Comparison of ENCODE assay signal across 9 cellular contexts in the genomic region with DNA sequence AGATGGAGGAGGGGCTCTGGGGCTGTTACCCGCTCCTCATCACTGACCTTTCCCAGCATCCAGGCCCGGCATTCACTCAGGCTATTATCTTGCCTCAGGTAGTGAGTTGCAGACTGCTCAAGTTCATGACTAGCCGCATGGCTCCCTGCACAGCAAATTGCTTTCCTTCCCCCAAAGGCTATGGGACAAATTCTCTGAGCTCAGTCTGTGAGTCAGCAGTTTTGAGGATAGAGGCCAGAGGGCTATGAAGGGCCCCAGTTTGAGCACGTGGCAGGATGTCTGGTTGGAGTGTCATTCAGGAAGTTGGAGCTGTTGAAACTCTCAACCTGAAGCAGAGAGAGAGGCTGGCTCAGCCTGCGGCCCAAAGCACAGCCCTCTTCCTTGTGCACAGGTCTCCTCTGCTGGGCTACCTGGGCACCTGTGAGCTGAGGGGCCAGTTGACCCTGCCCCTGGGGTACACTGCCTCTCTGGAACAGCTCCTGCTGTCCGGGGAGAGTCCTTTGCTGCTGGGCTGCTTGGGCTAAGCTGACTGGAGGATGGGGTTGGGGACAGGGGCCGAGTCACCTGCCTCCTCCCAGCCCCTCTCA. TPM values are rescaled to one million over a fixed set of nuclear protein-coding genes. Genes with fewer than 3 reads are reported as not detected.
A peak's percentile ranks its signal among the peaks of the same experiment; 100 is the strongest.
DNase-seq lines count a peak whose midpoint lies in the region; ATAC-seq, FAIRE-seq and TF ChIP-seq lines count a peak whose summit lies in the region.
"Had no signal": no experiment of that assay in that cellular context is flagged by ENCODE, and none has a peak within 500 bp of the region (broad histone marks: within the 10 kb centered on the region; RNA-seq: fewer than 3 reads in every experiment).

No MANE protein-coding gene starts in this region.

- SMC1A ChIA-PET in GM12878 (lab: Charles Lee; ENCODE audit: uncharacterized antibody, unreplicated experiment) = interaction anchor here (0.6 to 1.4 kb wide), 5 partner anchors 10 to 307 kb away, joined by 3 to 4 read pairs (median 3); no protein-coding TSS in a partner anchor

- TF ChIP-seq POLR2A in GM12891 (IDR thresholded peaks at IDR 0.05; ENCODE audit: low read depth, low read length) = no peak
- peak; percentile 60 for TF ChIP-seq POLR2A in GM12878 (IDR thresholded peaks at IDR 0.05; ENCODE audit: low read depth, low read length)

- peak; percentile 89 for ATAC-seq in GM12878
- no peak for ATAC-seq in HG03442 (IDR thresholded peaks at IDR 0.05; ENCODE audit: unreplicated experiment)

- TF ChIP-seq RAD21 in GM12878 (IDR thresholded peaks at IDR 0.05; ENCODE audit: insufficient read depth, low read depth, low read length) = no peak

- no peak for TF ChIP-seq CTCF in GM12878 (IDR thresholded peaks at IDR 0.05 in 2 of 3, conservative IDR thresholded peaks at IDR 0.05 in 1 of 3; ENCODE audit: control insufficient read depth in 2 of 3, extremely low read depth in 1 of 3, insufficient read depth in 1 of 3, low read depth in 3 of 3, low read length in 3 of 3)

- H3K36me3 ChIP-seq in GM12878 (ENCODE audit: control insufficient read depth in 2 of 2, insufficient read depth in 2 of 2, low read length in 1 of 2) (peaks cover 4 to 12% of the 10 kb centered on the region in 2 experiments), subcutaneous abdominal adipose tissue (ENCODE audit: control insufficient read depth in 5 of 5, insufficient read depth in 5 of 5, low read length in 5 of 5) (peaks cover 11 to 52% (median 22%) of the 10 kb centered on the region in 5 donors)

- H3K9me3 ChIP-seq in GM12878 (replicated peaks; ENCODE audit: control insufficient read depth, insufficient read depth, low read length) (no peaks in the 10 kb centered on the region), subcutaneous abdominal adipose tissue (ENCODE audit: control insufficient read depth in 5 of 5, low read length in 5 of 5) (no peaks in the 10 kb centered on the region)
- H3K9me3 ChIP-seq: tibial nerve had no signal

- H3K27ac ChIP-seq in GM12878 (ENCODE audit: control insufficient read depth, insufficient read depth) = peak overlapping the region; percentile 69
- peak overlapping the region; percentile 77 for H3K27ac ChIP-seq in subcutaneous abdominal adipose tissue (ENCODE audit: low read depth, low read length)

- intact Hi-C loops in GM12878 (cut with micrococcal nuclease; ENCODE audit: unreplicated experiment) = no loop called here

- peak overlapping the region; percentile 0 for H2AFZ ChIP-seq in GM12878 (ENCODE audit: control insufficient read depth, low read depth, low read length)

- FAIRE-seq in GM12891 (lab: Jason Lieb, UNC) (peak; percentile 47), GM12878 (lab: Jason Lieb, UNC) (peak; percentile 52)

- WGBS in GM12878 (ENCODE audit: insufficient coverage, insufficient replicate concordance, low lambda C conversion rate, missing lambda C conversion rate) = 60% methylated on average over 7 of the region's 7 CpGs

- CTCF ChIA-PET in GM12878 (lab: Yijun Ruan, JAX) = interaction anchor here (0.5 to 2.6 kb wide), 4 partner anchors 13 to 307 kb away, joined by 3 to 8 read pairs (median 6); no protein-coding TSS in a partner anchor

- no peaks in the 10 kb centered on the region for H3K27me3 ChIP-seq in GM12878 (replicated peaks in 1 of 2; ENCODE audit: control insufficient read depth in 2 of 2, insufficient read depth in 2 of 2, low read length in 1 of 2)
- H3K27me3 ChIP-seq in subcutaneous abdominal adipose tissue (ENCODE audit: control insufficient read depth in 5 of 5, insufficient read depth in 4 of 5, low read length in 5 of 5) = no peaks in the 10 kb centered on the region
- H3K27me3 ChIP-seq: tibial nerve had no signal

- in situ Hi-C loops in GM12878 (cut with MboI) = no loop called here

- POLR2A ChIA-PET in GM12878 (lab: Charles Lee) = no interaction called here

- no peaks in the 10 kb centered on the region for H3K79me2 ChIP-seq in GM12878 (ENCODE audit: control insufficient read depth, insufficient read depth, low read length)

- DNase-seq in GM12891 (ENCODE audit: insufficient read length, low spot score) (peak; percentile 44), H4 (ENCODE audit: low spot score) (peak; percentile 82), NOMO-1 treated with dmso at 0.1 percent for 144 hours (lab: John Stamatoyannopoulos, UW; ENCODE audit: unreplicated experiment) (peak; percentile 94), GM12878 (ENCODE audit: low read depth, low spot score) (peak; percentile 39), left kidney (ENCODE audit: low read depth, low spot score) (peak; percentile 56), cerebellar cortex (ENCODE audit: low spot score) (no peak)

- TF ChIP-seq EP300 in GM12878 (IDR thresholded peaks at IDR 0.05; ENCODE audit: borderline replicate concordance in 1 of 2, control insufficient read depth in 1 of 2, low read depth in 2 of 2, low read length in 2 of 2) = no peak

- no TSS peak for BruUV-seq in GM12878 (replicated peaks; lab: Mats Ljungman, UMichigan)

- no peaks in the 10 kb centered on the region for H4K20me1 ChIP-seq in GM12878 (ENCODE audit: control insufficient read depth, insufficient read depth)

- H3K4me3 ChIP-seq in GM12878 = no peak overlapping the region
- H3K4me3 ChIP-seq in subcutaneous abdominal adipose tissue (ENCODE audit: low read depth in 1 of 5, low read length in 5 of 5) = peak overlapping the region in 1 of 5 donors; percentile 13
- H3K4me3 ChIP-seq: tibial nerve had no signal

- H3K4me1 ChIP-seq in GM12878 (ENCODE audit: control insufficient read depth, insufficient read depth, low read length) (peaks cover 19% of the 10 kb centered on the region), subcutaneous abdominal adipose tissue (ENCODE audit: control insufficient read depth in 5 of 5, insufficient read depth in 5 of 5, low read length in 5 of 5) (peaks cover 20 to 75% (median 63%) of the 10 kb centered on the region in 5 donors)

- RAD21 ChIA-PET in GM12878 (lab: Charles Lee; ENCODE audit: unreplicated experiment) = interaction anchor here (0.8 to 1.3 kb wide), 2 partner anchors 16 to 307 kb away, joined by 3 read pairs; no protein-coding TSS in a partner anchor

- H3K9ac ChIP-seq in GM12878 (ENCODE audit: control insufficient read depth, insufficient read depth, low read length) (no peak overlapping the region), subcutaneous abdominal adipose tissue (ENCODE audit: low read length in 5 of 5) (peak overlapping the region in 3 of 5 donors; percentile 26 to 60 (median 39))

- H3K4me2 ChIP-seq in GM12878 (ENCODE audit: control insufficient read depth, insufficient read depth) = peak overlapping the region; percentile 1

TF ChIP-seq in GM12891, 5 proteins besides CTCF, POLR2A, EP300 and RAD21:
- TF ChIP-seq PAX5 (IDR thresholded peaks at IDR 0.05; ENCODE audit: insufficient read depth, low read length, severe bottlenecking) = no peak
- TF ChIP-seq SPI1 (IDR thresholded peaks at IDR 0.05; ENCODE audit: low read depth, low read length) = no peak
- TF ChIP-seq POU2F2 (IDR thresholded peaks at IDR 0.05; ENCODE audit: low read depth, low read length) = no peak
- no peak for TF ChIP-seq POLR2AphosphoS5 (IDR thresholded peaks at IDR 0.05; ENCODE audit: low read depth, low read length)
- TF ChIP-seq TAF1 (IDR thresholded peaks at IDR 0.05; ENCODE audit: low read depth, low read length) = no peak

TF ChIP-seq in GM12878, 131 proteins besides CTCF, POLR2A, EP300 and RAD21 (continues in another document):
- TF ChIP-seq POU2F2 (IDR thresholded peaks at IDR 0.05; ENCODE audit: borderline replicate concordance, low read depth, low read length) (no peak), MYC (IDR thresholded peaks at IDR 0.05; ENCODE audit: insufficient read depth, insufficient read length, insufficient replicate concordance, low read length, severe bottlenecking) (peak; percentile 51), NFXL1 (IDR thresholded peaks at IDR 0.05; ENCODE audit: borderline replicate concordance) (no peak), MEF2A (IDR thresholded peaks at IDR 0.05; ENCODE audit: insufficient read depth, low read depth, low read length) (no peak)
- TF ChIP-seq, protein P1, sequence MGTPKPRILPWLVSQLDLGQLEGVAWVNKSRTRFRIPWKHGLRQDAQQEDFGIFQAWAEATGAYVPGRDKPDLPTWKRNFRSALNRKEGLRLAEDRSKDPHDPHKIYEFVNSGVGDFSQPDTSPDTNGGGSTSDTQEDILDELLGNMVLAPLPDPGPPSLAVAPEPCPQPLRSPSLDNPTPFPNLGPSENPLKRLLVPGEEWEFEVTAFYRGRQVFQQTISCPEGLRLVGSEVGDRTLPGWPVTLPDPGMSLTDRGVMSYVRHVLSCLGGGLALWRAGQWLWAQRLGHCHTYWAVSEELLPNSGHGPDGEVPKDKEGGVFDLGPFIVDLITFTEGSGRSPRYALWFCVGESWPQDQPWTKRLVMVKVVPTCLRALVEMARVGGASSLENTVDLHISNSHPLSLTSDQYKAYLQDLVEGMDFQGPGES (IDR thresholded peaks at IDR 0.05) = no peak
- TF ChIP-seq, protein P2, sequence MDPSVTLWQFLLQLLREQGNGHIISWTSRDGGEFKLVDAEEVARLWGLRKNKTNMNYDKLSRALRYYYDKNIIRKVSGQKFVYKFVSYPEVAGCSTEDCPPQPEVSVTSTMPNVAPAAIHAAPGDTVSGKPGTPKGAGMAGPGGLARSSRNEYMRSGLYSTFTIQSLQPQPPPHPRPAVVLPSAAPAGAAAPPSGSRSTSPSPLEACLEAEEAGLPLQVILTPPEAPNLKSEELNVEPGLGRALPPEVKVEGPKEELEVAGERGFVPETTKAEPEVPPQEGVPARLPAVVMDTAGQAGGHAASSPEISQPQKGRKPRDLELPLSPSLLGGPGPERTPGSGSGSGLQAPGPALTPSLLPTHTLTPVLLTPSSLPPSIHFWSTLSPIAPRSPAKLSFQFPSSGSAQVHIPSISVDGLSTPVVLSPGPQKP (IDR thresholded peaks at IDR 0.05; ENCODE audit: low read depth, low read length) = no peak

RNA-seq across cellular contexts. Expression of a gene that starts 7.9 kb away (rescaled TPM):
- 48.9 TPM for polyA plus RNA-seq in GM12891 (2012; ENCODE audit: low read depth, missing spikeins)
- 50.3 and 56.6 TPM in 2 replicates for total RNA-seq in H4 (2014; rRNA removed; shearing (Covaris generic))
- 50.5 and 53.9 TPM in 2 replicates for total RNA-seq in GM12878 (2013; cell fraction: nucleolus; rRNA removed)
- total RNA-seq in GM12878 (2014; rRNA removed) (51.9 and 55.8 TPM in 2 replicates), GM12878 (2014; rRNA removed; fragmentation: Illumina TruSeq; extraction: Trizol) (39.3 and 41.1 TPM in 2 replicates), GM12878 (2021) (61.5 and 67.4 TPM in 2 replicates)
- 16.4 TPM for polyA plus RNA-seq in GM12878 (2011; ENCODE audit: low read depth)
- polyA plus RNA-seq in GM12878 (2011; rRNA removed) (22.2 and 36.3 TPM in 2 replicates), GM12878 (2014; fragmentation: Illumina TruSeq; extraction: Trizol) (45.7 and 54.8 TPM in 2 replicates), GM12878 (2014; fragmentation: Nextera tagmentation; extraction: Ambion mirVana) (100 to 1,000 TPM; 117 to 121 TPM), GM12878 (2014; rRNA removed) (53.5 and 56.5 TPM in 2 replicates), GM12878 (2016; fragmentation: Nextera tagmentation; extraction: Ambion mirVana) (10 to 100 TPM; 74.8 to 82.4 TPM)
- 43.2 and 44.7 TPM in 2 replicates for polyA plus RNA-seq in GM12878 (2011; cell fraction: cytosol; rRNA removed)
- 59.7 and 81.4 TPM in 2 replicates for polyA plus RNA-seq in GM12878 (2011; cell fraction: nucleus; rRNA removed)
- 33.7 and 38.4 TPM in 2 replicates for polyA plus RNA-seq in GM12878 (2012)
- polyA minus RNA-seq in GM12878 (2011; rRNA and poly(A)+ RNA removed) = 60.5 and 67.0 TPM in 2 replicates
- polyA minus RNA-seq in GM12878 (2011; cell fraction: cytosol; rRNA and poly(A)+ RNA removed) = 18.3 and 18.8 TPM in 2 replicates
- polyA minus RNA-seq in GM12878 (2011; cell fraction: nucleus; rRNA and poly(A)+ RNA removed) = 20.9 and 28.2 TPM in 2 replicates
